In genomic region chr17:68101075-68101991, GRCh38 we compare ENCODE assay signal across 1 cellular context.
TF ChIP-seq lines count a peak whose summit lies in the region.

No MANE protein-coding gene starts in this region.

TF ChIP-seq in WTC11, 78 proteins besides CTCF, POLR2A, EP300 and RAD21 (continued from another document and continues in another):
- no peak for TF ChIP-seq PREB (CRISPR knock-in tag; IDR thresholded peaks at IDR 0.05; ENCODE audit: borderline replicate concordance)
- TF ChIP-seq ZNF138 (CRISPR knock-in tag; conservative IDR thresholded peaks at IDR 0.05): 0 out of 2 replicates have a peak, but pooled peaks have one; percentile 73
- TF ChIP-seq ATF3 (CRISPR knock-in tag; conservative IDR thresholded peaks at IDR 0.05): no peak
- 0 out of 2 replicates have a peak, but pooled peaks have one; percentile 41 for TF ChIP-seq PRRX2 (CRISPR knock-in tag; IDR thresholded peaks at IDR 0.05)
- peak; percentile 96 for TF ChIP-seq NFE2L1 (CRISPR knock-in tag; IDR thresholded peaks at IDR 0.05)
- no peak for TF ChIP-seq KAT7 (CRISPR knock-in tag; IDR thresholded peaks at IDR 0.05; ENCODE audit: borderline replicate concordance)
- no peak for TF ChIP-seq ZNF263 (CRISPR knock-in tag; IDR thresholded peaks at IDR 0.05; ENCODE audit: low read depth)
- peak; percentile 44; the same call in 1 of the 2 replicates for TF ChIP-seq CREB1 (CRISPR knock-in tag; IDR thresholded peaks at IDR 0.05)
- TF ChIP-seq IRF2 (CRISPR knock-in tag; IDR thresholded peaks at IDR 0.05; ENCODE audit: borderline replicate concordance, low read depth): peak; percentile 75; the same call in 1 of the 2 replicates
- TF ChIP-seq MXD4 (CRISPR knock-in tag; IDR thresholded peaks at IDR 0.05; ENCODE audit: borderline replicate concordance): no peak
- peak; percentile 95 for TF ChIP-seq ETV6 (CRISPR knock-in tag; IDR thresholded peaks at IDR 0.05)
- no peak for TF ChIP-seq ZNF281 (CRISPR knock-in tag; IDR thresholded peaks at IDR 0.05)
- no peak; the same call in 1 of the 2 replicates for TF ChIP-seq SMAD4 (CRISPR knock-in tag; IDR thresholded peaks at IDR 0.05)
- TF ChIP-seq ZNF219 (CRISPR knock-in tag; IDR thresholded peaks at IDR 0.05; ENCODE audit: borderline replicate concordance): 0 out of 2 replicates have a peak, but pooled peaks have one; percentile 67
- peak; percentile 74 for TF ChIP-seq CREM (CRISPR knock-in tag; IDR thresholded peaks at IDR 0.05)
- 0 out of 2 replicates have a peak, but pooled peaks have one; percentile 70 for TF ChIP-seq E2F4 (CRISPR knock-in tag; IDR thresholded peaks at IDR 0.05; ENCODE audit: borderline replicate concordance, low read depth)
- TF ChIP-seq E2F5 (CRISPR knock-in tag; IDR thresholded peaks at IDR 0.05): peak; percentile 92
- TF ChIP-seq ZNF671 (CRISPR knock-in tag; IDR thresholded peaks at IDR 0.05): no peak
- no peak for TF ChIP-seq ZNF416 (CRISPR knock-in tag; IDR thresholded peaks at IDR 0.05)
- TF ChIP-seq ARID4B (CRISPR knock-in tag; IDR thresholded peaks at IDR 0.05; ENCODE audit: borderline replicate concordance): peak; percentile 85; the same call in 1 of the 2 replicates
- 0 out of 2 replicates have a peak, but pooled peaks have one; percentile 22 for TF ChIP-seq ESRRA (CRISPR knock-in tag; IDR thresholded peaks at IDR 0.05; ENCODE audit: borderline replicate concordance)
- no peak for TF ChIP-seq SOX15 (CRISPR knock-in tag; IDR thresholded peaks at IDR 0.05)
- no peak for TF ChIP-seq FOXJ3 (CRISPR knock-in tag; IDR thresholded peaks at IDR 0.05; ENCODE audit: borderline replicate concordance)
- TF ChIP-seq E2F1 (CRISPR knock-in tag; IDR thresholded peaks at IDR 0.05): no peak
- TF ChIP-seq AR (CRISPR knock-in tag; IDR thresholded peaks at IDR 0.05): no peak
- TF ChIP-seq CBFB (CRISPR knock-in tag; IDR thresholded peaks at IDR 0.05; ENCODE audit: low read depth): 0 out of 2 replicates have a peak, but pooled peaks have one; percentile 75
- TF ChIP-seq ZNF232 (CRISPR knock-in tag; IDR thresholded peaks at IDR 0.05): peak; percentile 97
- no peak for TF ChIP-seq CDX4 (CRISPR knock-in tag; IDR thresholded peaks at IDR 0.05; ENCODE audit: borderline replicate concordance)
- peak; percentile 93 for TF ChIP-seq SP1 (CRISPR knock-in tag; conservative IDR thresholded peaks at IDR 0.05)
- TF ChIP-seq JUN (CRISPR knock-in tag; IDR thresholded peaks at IDR 0.05): peak; percentile 60; the same call in 1 of the 2 replicates
- 0 out of 2 replicates have a peak, but pooled peaks have one; percentile 62 for TF ChIP-seq HMGXB4 (CRISPR knock-in tag; IDR thresholded peaks at IDR 0.05)
- TF ChIP-seq ZNF396 (CRISPR knock-in tag; IDR thresholded peaks at IDR 0.05; ENCODE audit: borderline replicate concordance): no peak
- TF ChIP-seq NR3C1 (CRISPR knock-in tag; conservative IDR thresholded peaks at IDR 0.05; ENCODE audit: low read depth): no peak
- 0 out of 2 replicates have a peak, but pooled peaks have one; percentile 32 for TF ChIP-seq ZNF512 (CRISPR knock-in tag; IDR thresholded peaks at IDR 0.05; ENCODE audit: borderline replicate concordance)
- TF ChIP-seq USF1 (CRISPR knock-in tag; IDR thresholded peaks at IDR 0.05): peak; percentile 79
